1 cellular context compared by ENCODE assay signal in the genomic region with DNA sequence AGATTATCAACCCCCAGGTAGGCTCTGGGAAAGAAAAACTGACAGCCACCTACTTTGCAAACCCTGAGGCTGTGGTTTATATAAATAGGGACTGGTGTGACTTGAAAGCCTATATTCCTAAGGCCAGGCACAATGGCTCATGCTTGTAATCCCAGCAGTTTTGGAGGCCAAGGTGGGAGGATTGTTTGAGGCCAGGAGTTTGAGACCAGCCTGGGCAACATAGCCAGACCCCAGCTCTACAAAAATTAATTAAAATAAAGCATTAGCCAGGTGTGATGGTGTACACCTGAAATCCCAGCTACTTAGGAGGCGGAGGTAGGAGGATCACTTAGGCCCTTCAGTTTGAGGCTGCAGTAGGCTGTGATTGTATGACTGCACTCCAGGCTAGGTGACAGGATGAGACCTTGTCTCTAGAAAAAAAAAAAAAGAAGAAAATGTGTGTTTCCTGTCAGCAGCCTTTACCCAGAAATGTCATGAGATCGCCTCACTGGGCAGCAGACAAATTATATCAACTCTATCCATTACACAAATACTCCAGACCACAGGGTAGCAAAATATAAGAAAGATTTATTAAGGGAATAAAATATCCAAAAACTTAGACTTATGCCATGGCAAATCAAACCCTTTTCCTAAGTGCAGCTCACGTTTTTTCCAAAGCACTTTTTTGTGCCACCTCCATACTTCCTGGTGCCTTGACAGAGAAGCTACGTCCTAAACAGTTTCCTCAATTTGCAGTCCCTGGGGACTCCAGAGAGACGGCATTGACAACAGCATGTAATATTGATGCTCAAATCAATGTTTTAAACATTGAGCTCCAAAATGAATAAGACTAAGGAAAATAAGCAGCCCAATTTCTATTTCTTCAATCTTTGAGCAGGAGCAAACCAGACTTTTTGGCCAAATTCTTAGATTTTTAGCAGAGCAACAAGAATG.
TF ChIP-seq lines count a peak whose summit lies in the region.

No MANE protein-coding gene starts in this region.

TF ChIP-seq in GM23338, 12 proteins besides CTCF, POLR2A, EP300 and RAD21 (continued from another document):
- TF ChIP-seq ZNF331 (CRISPR knock-in tag; IDR thresholded peaks at IDR 0.05; ENCODE audit: low read depth) (no peak), ZNF462 (CRISPR knock-in tag; IDR thresholded peaks at IDR 0.05) (no peak), POLR2AphosphoS5 (IDR thresholded peaks at IDR 0.05; ENCODE audit: low read depth) (no peak), ETS1 (IDR thresholded peaks at IDR 0.05) (no peak), CREB1 (CRISPR knock-in tag; IDR thresholded peaks at IDR 0.05; ENCODE audit: low read depth) (no peak), REST (IDR thresholded peaks at IDR 0.05; ENCODE audit: unreplicated experiment) (no peak), NANOG (IDR thresholded peaks at IDR 0.05; ENCODE audit: borderline replicate concordance) (no peak), JUNB (IDR thresholded peaks at IDR 0.05; ENCODE audit: unreplicated experiment) (no peak)
